ENCODE assay signal across 8 cellular contexts in the genomic region with DNA sequence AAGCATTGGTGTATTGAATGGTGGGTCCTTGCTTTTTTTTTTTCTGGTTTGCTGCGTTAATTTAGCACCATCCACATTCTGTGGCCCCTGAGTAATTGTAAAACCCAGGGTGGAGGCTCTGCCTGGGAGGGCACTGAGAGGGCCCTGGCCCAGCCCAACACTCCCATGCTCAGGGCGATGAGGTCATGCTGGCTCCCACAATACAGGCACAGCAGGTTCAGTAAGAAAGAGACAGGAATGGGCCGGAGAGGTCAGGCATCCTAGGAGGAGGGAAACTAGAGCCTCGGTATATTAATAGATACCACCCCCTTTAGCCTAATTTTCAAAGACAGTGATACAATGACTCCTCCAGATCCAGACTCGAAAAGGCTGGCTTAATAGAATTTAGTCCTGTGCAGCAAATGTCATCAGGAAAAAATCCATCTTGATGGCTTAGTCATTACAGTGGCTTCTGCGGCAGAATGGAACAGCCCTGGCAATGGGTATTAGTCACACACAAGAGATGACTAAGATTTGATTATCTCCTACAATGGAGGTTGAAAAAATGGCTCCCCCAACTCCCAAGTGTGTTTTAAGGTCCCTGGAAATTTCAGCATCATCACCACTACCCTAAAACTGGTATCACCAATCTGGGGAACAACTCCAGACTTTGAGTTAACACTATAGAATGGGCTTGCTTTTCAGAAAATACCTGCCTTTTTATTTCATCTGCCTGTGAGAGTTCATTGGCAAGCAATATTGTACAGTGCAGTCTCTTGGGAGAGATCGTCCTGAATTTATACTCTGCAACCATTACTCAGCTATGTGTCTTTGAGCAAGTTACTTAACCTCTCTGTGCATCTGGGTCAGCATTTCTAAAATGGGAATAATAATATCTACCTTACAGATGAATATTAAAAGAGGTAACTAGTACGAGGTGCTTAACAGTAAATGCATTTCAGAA. TPM values are rescaled to one million over a fixed set of nuclear protein-coding genes. Genes with fewer than 3 reads are reported as not detected.
DNase-seq lines count a peak whose midpoint lies in the region; ATAC-seq, FAIRE-seq and TF ChIP-seq lines count a peak whose summit lies in the region.

No MANE protein-coding gene starts in this region.

- peak; percentile 50 for FAIRE-seq in H54 (lab: Jason Lieb, UNC)

- H3K4me3 Mint-ChIP-seq in T-helper 2 cell treated with Interferon-gamma antibody and Interleukin-4, amounts not matched to agents 5 μg/mL and 100 μg/mL, for 36 hours = no peak overlapping the region
- H3K4me3 Mint-ChIP-seq in osteocyte (ENCODE audit: unreplicated experiment) = peak overlapping the region; percentile 3
- H3K4me3 Mint-ChIP-seq in CD8-positive, alpha-beta memory T cell = no peak overlapping the region

- peaks cover 54% of the 10 kb centered on the region for H3K4me1 ChIP-seq in ACC112 (ENCODE audit: control insufficient read depth, insufficient read depth, low read length, unreplicated experiment)
- no peaks in the 10 kb centered on the region for H3K4me1 ChIP-seq in CD8-positive, alpha-beta memory T cell (ENCODE audit: insufficient read depth, low read length)

- CTCF ChIA-PET in CD8-positive, alpha-beta memory T cell (lab: Charles Lee) = no interaction called here

- POLR2A ChIA-PET in CD8-positive, alpha-beta memory T cell (lab: Charles Lee) = no interaction called here

- H3K4me1 Mint-ChIP-seq in T-helper 2 cell treated with Interferon-gamma antibody and Interleukin-4, amounts not matched to agents 5 μg/mL and 100 μg/mL, for 36 hours (ENCODE audit: low read depth) = peaks cover 11% of the 10 kb centered on the region
- peaks cover 72% of the 10 kb centered on the region for H3K4me1 Mint-ChIP-seq in osteocyte (ENCODE audit: unreplicated experiment)
- no peaks in the 10 kb centered on the region for H3K4me1 Mint-ChIP-seq in CD8-positive, alpha-beta memory T cell

- H3K36me3 Mint-ChIP-seq in T-helper 2 cell treated with Interferon-gamma antibody and Interleukin-4, amounts not matched to agents 5 μg/mL and 100 μg/mL, for 36 hours (ENCODE audit: low read depth) = no peaks in the 10 kb centered on the region
- no peaks in the 10 kb centered on the region for H3K36me3 Mint-ChIP-seq in osteocyte (ENCODE audit: unreplicated experiment)
- no peaks in the 10 kb centered on the region for H3K36me3 Mint-ChIP-seq in CD8-positive, alpha-beta memory T cell

- no peaks in the 10 kb centered on the region for H3K9me3 Mint-ChIP-seq in T-helper 2 cell treated with Interferon-gamma antibody and Interleukin-4, amounts not matched to agents 5 μg/mL and 100 μg/mL, for 36 hours
- H3K9me3 Mint-ChIP-seq in osteocyte (ENCODE audit: unreplicated experiment) = no peaks in the 10 kb centered on the region
- no peaks in the 10 kb centered on the region for H3K9me3 Mint-ChIP-seq in CD8-positive, alpha-beta memory T cell

- H2AFZ ChIP-seq in ACC112 (ENCODE audit: low read length, unreplicated experiment) = peak overlapping the region; percentile 4

- no peaks in the 10 kb centered on the region for H3K79me2 ChIP-seq in ACC112 (ENCODE audit: control insufficient read depth, insufficient read depth, low read length, unreplicated experiment)

- no peaks in the 10 kb centered on the region for H3K36me3 ChIP-seq in ACC112 (ENCODE audit: insufficient read depth, low read length)
- no peaks in the 10 kb centered on the region for H3K36me3 ChIP-seq in CD8-positive, alpha-beta memory T cell (ENCODE audit: insufficient read depth, low read length)

- H3K27me3 Mint-ChIP-seq in T-helper 2 cell treated with Interferon-gamma antibody and Interleukin-4, amounts not matched to agents 5 μg/mL and 100 μg/mL, for 36 hours (ENCODE audit: low read depth) = no peaks in the 10 kb centered on the region
- no peaks in the 10 kb centered on the region for H3K27me3 Mint-ChIP-seq in osteocyte (ENCODE audit: unreplicated experiment)
- H3K27me3 Mint-ChIP-seq in CD8-positive, alpha-beta memory T cell = peaks cover 0 to 6% of the 10 kb centered on the region in 2 donors

- H3K27ac ChIP-seq in ACC112 (ENCODE audit: low read depth, low read length) = peak overlapping the region; percentile 90
- H3K27ac ChIP-seq in CD8-positive, alpha-beta memory T cell (ENCODE audit: low read depth, low read length) = no peak overlapping the region

- H3K9me3 ChIP-seq in CD8-positive, alpha-beta memory T cell (ENCODE audit: low read length) = no peaks in the 10 kb centered on the region

- peak; percentile 51 for DNase-seq in H54 (ENCODE audit: insufficient read length, low spot score)
- DNase-seq in T-helper 2 cell treated with Interferon-gamma antibody and Interleukin-4, amounts not matched to agents 5 μg/mL and 100 μg/mL, for 36 hours (ENCODE audit: low spot score) = peak; percentile 67
- peak; percentile 96 for DNase-seq in epithelial cell of proximal tubule (ENCODE audit: low read depth)
- no peak for DNase-seq in osteocyte (ENCODE audit: extremely low spot score, unreplicated experiment)
- no peak for DNase-seq in CD8-positive, alpha-beta memory T cell
- no peak for DNase-seq in NCI-H187 treated with DMSO at 0.1 percent for 48 hours (lab: John Stamatoyannopoulos, UW)

- TF ChIP-seq POLR2A in H54 (IDR thresholded peaks at IDR 0.05; ENCODE audit: low read depth, low read length) = no peak

- H3K27me3 ChIP-seq in ACC112 (ENCODE audit: insufficient read depth, low read length) = no peaks in the 10 kb centered on the region
- no peaks in the 10 kb centered on the region for H3K27me3 ChIP-seq in CD8-positive, alpha-beta memory T cell (ENCODE audit: insufficient read depth, low read length, poor library complexity, severe bottlenecking)

- no peak for ATAC-seq in GM18873 (IDR thresholded peaks at IDR 0.05; ENCODE audit: low FRiP score, unreplicated experiment)

- peak overlapping the region; percentile 30; the same call in 1 of the 2 replicates for H3K4me3 ChIP-seq in ACC112 (ENCODE audit: low read depth, low read length)
- peak overlapping the region; percentile 13 for H3K4me3 ChIP-seq in epithelial cell of proximal tubule (ENCODE audit: low read depth, low read length)
- H3K4me3 ChIP-seq in CD8-positive, alpha-beta memory T cell (ENCODE audit: low read length) = no peak overlapping the region

- TF ChIP-seq CTCF in epithelial cell of proximal tubule (conservative IDR thresholded peaks at IDR 0.05; ENCODE audit: low read depth, low read length) (no peak), osteocyte (IDR thresholded peaks at IDR 0.05) (no peak)

- no peak overlapping the region for H3K27ac Mint-ChIP-seq in T-helper 2 cell treated with Interferon-gamma antibody and Interleukin-4, amounts not matched to agents 5 μg/mL and 100 μg/mL, for 36 hours
- H3K27ac Mint-ChIP-seq in osteocyte (ENCODE audit: unreplicated experiment) = peak overlapping the region; percentile 99
- H3K27ac Mint-ChIP-seq in CD8-positive, alpha-beta memory T cell = no peak overlapping the region

RNA-seq across cellular contexts. Expression of a gene that starts 43.9 kb away (rescaled TPM):
- 2.5 and 10.3 TPM in 2 replicates for total RNA-seq in epithelial cell of proximal tubule
- 21.7 and 23.0 TPM in 2 replicates for total RNA-seq in osteocyte
- 10 to 100 TPM; 76.9 to 79.9 TPM for total RNA-seq in CD8-positive, alpha-beta memory T cell
- 24.1 TPM for polyA plus RNA-seq in CD8-positive, alpha-beta memory T cell

Comparison
In these comparisons a context has a peak if more than half of its experiments do, and no peak if none do; other contexts are left out.
1. DNase-seq: peak in H54 (single experiment), T-helper 2 cell treated with Interferon-gamma antibody and Interleukin-4, amounts not matched to agents 5 μg/mL and 100 μg/mL, for 36 hours (single experiment) and epithelial cell of proximal tubule (single experiment); none in osteocyte (single experiment), CD8-positive, alpha-beta memory T cell (0 of 5) and NCI-H187 treated with DMSO at 0.1 percent for 48 hours (single experiment).